17 cellular contexts compared by ENCODE assay signal in genomic region chr22:41798736-41799135, GRCh38. TPM values are rescaled to one million over a fixed set of nuclear protein-coding genes. Genes with fewer than 3 reads are reported as not detected.
A peak's percentile ranks its signal among the peaks of the same experiment; 100 is the strongest.
DNase-seq lines count a peak whose midpoint lies in the region; ATAC-seq, FAIRE-seq and TF ChIP-seq lines count a peak whose summit lies in the region.
"Had no signal": no experiment of that assay in that cellular context is flagged by ENCODE, and none has a peak within 500 bp of the region (broad histone marks: within the 10 kb centered on the region; RNA-seq: fewer than 3 reads in every experiment).

No MANE protein-coding gene starts in this region.

- peaks cover 23% of the 10 kb centered on the region for H3K36me3 ChIP-seq in CD4-positive, CD25-positive, alpha-beta regulatory T cell (ENCODE audit: control insufficient read depth, insufficient read depth, low read length)
- H3K36me3 ChIP-seq in GM12878 (ENCODE audit: control insufficient read depth in 2 of 2, insufficient read depth in 2 of 2, low read length in 1 of 2) (no peaks in the 10 kb centered on the region; a peak in 1 of 4 replicates), adrenal gland (replicated peaks in 1 of 2) (no peaks in the 10 kb centered on the region)
- H3K36me3 ChIP-seq: tibial artery had no signal

- CTCF ChIA-PET in GM12878 (lab: Yijun Ruan, JAX): interaction anchor here (0.6 to 4.0 kb wide), 9 partner anchors 13 to 142 kb away, joined by 3 to 63 read pairs (median 4); partner anchors contain the start of gene MEI1

- H3K27ac ChIP-seq in CD4-positive, CD25-positive, alpha-beta regulatory T cell (ENCODE audit: insufficient read depth, low read length, poor library complexity, severe bottlenecking): peak overlapping the region; percentile 92
- no peak overlapping the region for H3K27ac ChIP-seq in GM12878 (ENCODE audit: control insufficient read depth, insufficient read depth)
- no peak overlapping the region for H3K27ac ChIP-seq in adrenal gland

- H3K27ac Mint-ChIP-seq in CD4-positive, CD25-positive, alpha-beta regulatory T cell: peak overlapping the region in 2 of 3 donors; percentile 99 to 100
- H3K27ac Mint-ChIP-seq in nephron: peak overlapping the region in 2 of 3 experiments; percentile 95 to 96

- no peak for DNase-seq in CD4-positive, CD25-positive, alpha-beta regulatory T cell
- DNase-seq in GM12892 (ENCODE audit: insufficient read length) (no peak), GM12878 (ENCODE audit: low read depth, low spot score) (no peak), KG1 (lab: John Stamatoyannopoulos, UW) (no peak), adrenal gland (no peak), omental fat pad (ENCODE audit: low spot score) (no peak), COR-L47 (lab: John Stamatoyannopoulos, UW) (no peak)
- DNase-seq: DMS153, Kasumi-1, NCI-H1105, OCI-M1, SIG-M5, T1000, tibial artery had no signal

- RAD21 ChIA-PET in GM12878 (lab: Charles Lee; ENCODE audit: unreplicated experiment): interaction anchor here (1.2 to 5.6 kb wide), 8 partner anchors 14 to 141 kb away, joined by 3 to 56 read pairs (median 11); partner anchors contain the start of gene MEI1

- intact Hi-C loops in GM12878 (cut with micrococcal nuclease; ENCODE audit: unreplicated experiment): no loop called here
- intact Hi-C loops in adrenal gland (cut with DNase I): no loop called here

- no peak for TF ChIP-seq RAD21 in GM12878 (IDR thresholded peaks at IDR 0.05; ENCODE audit: insufficient read depth, low read depth, low read length)

- no peaks in the 10 kb centered on the region for H3K9me3 ChIP-seq in CD4-positive, CD25-positive, alpha-beta regulatory T cell (ENCODE audit: control insufficient read depth in 2 of 2, low read length in 2 of 2)
- H3K9me3 ChIP-seq in GM12878 (replicated peaks; ENCODE audit: control insufficient read depth, insufficient read depth, low read length) (no peaks in the 10 kb centered on the region), adrenal gland (replicated peaks in 1 of 3) (no peaks in the 10 kb centered on the region)
- H3K9me3 ChIP-seq: tibial artery had no signal

- no peaks in the 10 kb centered on the region for H3K27me3 Mint-ChIP-seq in CD4-positive, CD25-positive, alpha-beta regulatory T cell
- H3K27me3 Mint-ChIP-seq in nephron (ENCODE audit: low read depth): peaks cover 3% of the 10 kb centered on the region

- H3K4me1 Mint-ChIP-seq in CD4-positive, CD25-positive, alpha-beta regulatory T cell: peaks cover 18 to 37% (median 27%) of the 10 kb centered on the region in 4 donors
- H3K4me1 Mint-ChIP-seq in nephron: peaks cover 20% of the 10 kb centered on the region

- ATAC-seq in CD4-positive, CD25-positive, alpha-beta regulatory T cell (ENCODE audit: low read depth in 2 of 2): no peak
- ATAC-seq in GM12878: no peak
- ATAC-seq in omental fat pad (ENCODE audit: low FRiP score): no peak

- WGBS in GM12878 (ENCODE audit: insufficient coverage, insufficient replicate concordance, low lambda C conversion rate, missing lambda C conversion rate): 95% methylated on average over 2 of the region's 2 CpGs
- WGBS in adrenal gland, 4 donors: 92 to 100% (median 99%) methylated on average over 2 of the region's 2 CpGs

- H2AFZ ChIP-seq in GM12878 (ENCODE audit: control insufficient read depth, low read depth, low read length): no peak overlapping the region

- peaks cover 29% of the 10 kb centered on the region for H3K79me2 ChIP-seq in GM12878 (ENCODE audit: control insufficient read depth, insufficient read depth, low read length)

- H3K4me1 ChIP-seq in CD4-positive, CD25-positive, alpha-beta regulatory T cell (ENCODE audit: control insufficient read depth, insufficient read depth, low read length, poor library complexity, severe bottlenecking): peaks cover 33% of the 10 kb centered on the region
- H3K4me1 ChIP-seq in GM12878 (ENCODE audit: control insufficient read depth, insufficient read depth, low read length): peaks cover 10% of the 10 kb centered on the region
- peaks cover 8 to 25% of the 10 kb centered on the region in 2 donors for H3K4me1 ChIP-seq in adrenal gland (replicated peaks in 1 of 2)

- FAIRE-seq in GM12892 (lab: Jason Lieb, UNC): peak; percentile 33
- no peak for FAIRE-seq in GM12878 (lab: Jason Lieb, UNC)
- FAIRE-seq: H54, small intestine had no signal

- H3K36me3 Mint-ChIP-seq in CD4-positive, CD25-positive, alpha-beta regulatory T cell: peaks cover 19% of the 10 kb centered on the region
- H3K36me3 Mint-ChIP-seq in nephron (ENCODE audit: low read depth): no peaks in the 10 kb centered on the region

- no peak overlapping the region for H3K4me3 ChIP-seq in CD4-positive, CD25-positive, alpha-beta regulatory T cell (ENCODE audit: low read depth, low read length)
- H3K4me3 ChIP-seq in GM12878 (no peak overlapping the region), adrenal gland (no peak overlapping the region)

- H3K4me3 Mint-ChIP-seq in CD4-positive, CD25-positive, alpha-beta regulatory T cell: peak overlapping the region in 3 of 4 donors; percentile 83 to 99 (median 96)
- H3K4me3 Mint-ChIP-seq in nephron: peak overlapping the region; percentile 68 to 98 (median 85)

- H3K9me3 Mint-ChIP-seq in CD4-positive, CD25-positive, alpha-beta regulatory T cell: no peaks in the 10 kb centered on the region
- no peaks in the 10 kb centered on the region for H3K9me3 Mint-ChIP-seq in nephron

- H3K4me2 ChIP-seq in GM12878 (ENCODE audit: control insufficient read depth, insufficient read depth): peak overlapping the region; percentile 90; the same call in 1 of the 2 replicates

- H3K9ac ChIP-seq in GM12878 (ENCODE audit: control insufficient read depth, insufficient read depth, low read length): no peak overlapping the region

- no TSS peak for BruUV-seq in GM12878 (replicated peaks; lab: Mats Ljungman, UMichigan)

- in situ Hi-C loops in GM12878 (cut with MboI): no loop called here

- no peaks in the 10 kb centered on the region for H3K27me3 ChIP-seq in CD4-positive, CD25-positive, alpha-beta regulatory T cell (ENCODE audit: control insufficient read depth, insufficient read depth, low read length)
- no peaks in the 10 kb centered on the region for H3K27me3 ChIP-seq in GM12878 (replicated peaks in 1 of 2; ENCODE audit: control insufficient read depth in 2 of 2, insufficient read depth in 2 of 2, low read length in 1 of 2)
- H3K27me3 ChIP-seq in adrenal gland: no peaks in the 10 kb centered on the region
- H3K27me3 ChIP-seq: tibial artery had no signal

- POLR2A ChIA-PET in GM12878 (lab: Charles Lee): interaction anchor here (1.0 to 5.3 kb wide), 9 partner anchors 16 to 180 kb away, joined by 4 to 172 read pairs (median 10); partner anchors contain the start of genes MEI1 and SREBF2

- no peak for TF ChIP-seq EP300 in GM12878 (IDR thresholded peaks at IDR 0.05; ENCODE audit: borderline replicate concordance in 1 of 2, control insufficient read depth in 1 of 2, low read depth in 2 of 2, low read length in 2 of 2)

- TF ChIP-seq POLR2A in GM12892 (IDR thresholded peaks at IDR 0.05; ENCODE audit: low read depth, low read length) (no peak), GM12878 (IDR thresholded peaks at IDR 0.05; ENCODE audit: low read depth, low read length) (no peak), adrenal gland (IDR thresholded peaks at IDR 0.05) (no peak)

- SMC1A ChIA-PET in GM12878 (lab: Charles Lee; ENCODE audit: uncharacterized antibody, unreplicated experiment): interaction anchor here (0.9 to 4.6 kb wide), 7 partner anchors 12 to 101 kb away, joined by 3 to 57 read pairs (median 8); partner anchors contain the start of gene MEI1

- no peaks in the 10 kb centered on the region for H4K20me1 ChIP-seq in GM12878 (ENCODE audit: control insufficient read depth, insufficient read depth)

- TF ChIP-seq CTCF in GM12878 (IDR thresholded peaks at IDR 0.05 in 2 of 3, conservative IDR thresholded peaks at IDR 0.05 in 1 of 3; ENCODE audit: control insufficient read depth in 2 of 3, extremely low read depth in 1 of 3, insufficient read depth in 1 of 3, low read depth in 3 of 3, low read length in 3 of 3) (no peak), nephron (IDR thresholded peaks at IDR 0.05; ENCODE audit: unreplicated experiment in 3 of 3) (no peak), adrenal gland (IDR thresholded peaks at IDR 0.05) (no peak), omental fat pad (IDR thresholded peaks at IDR 0.05) (no peak)

RNA-seq across cellular contexts. Expression of gene CCDC134, which starts 1.7 kb away (rescaled TPM):
- total RNA-seq in CD4-positive, CD25-positive, alpha-beta regulatory T cell: 21.1 TPM
- 1 to 10 TPM; 3.6 to 7.7 (median 5.3) TPM for polyA plus RNA-seq in CD4-positive, CD25-positive, alpha-beta regulatory T cell
- 6.9 TPM for polyA plus RNA-seq in GM12892 (2012; ENCODE audit: missing spikeins)
- 19.5 and 23.0 TPM in 2 replicates for total RNA-seq in GM12878 (2013; cell fraction: nucleolus; rRNA removed)
- 14.5 and 15.8 TPM in 2 replicates for total RNA-seq in GM12878 (2014; rRNA removed)
- total RNA-seq in GM12878 (2014; rRNA removed; fragmentation: Illumina TruSeq; extraction: Trizol): 11.8 and 13.6 TPM in 2 replicates
- 18.2 and 19.3 TPM in 2 replicates for total RNA-seq in GM12878 (2021)
- polyA plus RNA-seq in GM12878 (2011; ENCODE audit: low read depth): 2.9 TPM
- 4.7 and 8.2 TPM in 2 replicates for polyA plus RNA-seq in GM12878 (2011; rRNA removed)
- 12.0 and 15.1 TPM in 2 replicates for polyA plus RNA-seq in GM12878 (2011; cell fraction: cytosol; rRNA removed)
- 12.0 and 13.9 TPM in 2 replicates for polyA plus RNA-seq in GM12878 (2011; cell fraction: nucleus; rRNA removed)
- 4.8 and 5.4 TPM in 2 replicates for polyA plus RNA-seq in GM12878 (2012)
- 9.1 and 10.6 TPM in 2 replicates for polyA plus RNA-seq in GM12878 (2014; fragmentation: Illumina TruSeq; extraction: Trizol)
- polyA plus RNA-seq in GM12878 (2014; fragmentation: Nextera tagmentation; extraction: Ambion mirVana): 1 to 10 TPM in 1 of 2 experiments, under 1 TPM in 1; 0.35 to 1.2 TPM
- 10.7 and 14.0 TPM in 2 replicates for polyA plus RNA-seq in GM12878 (2014; rRNA removed)
- 10 to 100 TPM; 12.8 to 14.4 TPM for polyA plus RNA-seq in GM12878 (2016; fragmentation: Nextera tagmentation; extraction: Ambion mirVana)
- polyA minus RNA-seq in GM12878 (2011; rRNA and poly(A)+ RNA removed): 22.6 and 41.9 TPM in 2 replicates
- 11.0 and 13.6 TPM in 2 replicates for polyA minus RNA-seq in GM12878 (2011; cell fraction: cytosol; rRNA and poly(A)+ RNA removed)
- polyA minus RNA-seq in GM12878 (2011; cell fraction: nucleus; rRNA and poly(A)+ RNA removed): 7.3 and 9.1 TPM in 2 replicates
- 10 to 100 TPM; 24.9 to 64.4 (median 35.1) TPM for total RNA-seq in adrenal gland
- polyA plus RNA-seq in adrenal gland: 10 to 100 TPM in 1 of 3 donors, 1 to 10 TPM in 2; 4.9 to 28.0 (median 6.8) TPM
- 1 to 10 TPM; 1.6 to 3.5 (median 3.4) TPM for total RNA-seq in omental fat pad

RNA-seq across cellular contexts. Expression of gene SREBF2, which starts 34.2 kb away (rescaled TPM):
- total RNA-seq in CD4-positive, CD25-positive, alpha-beta regulatory T cell: 98.6 TPM
- 10 to 100 TPM; 12.8 to 14.7 (median 13.5) TPM for polyA plus RNA-seq in CD4-positive, CD25-positive, alpha-beta regulatory T cell
- 99.3 TPM for polyA plus RNA-seq in GM12892 (2012; ENCODE audit: missing spikeins)
- 537 and 614 TPM in 2 replicates for total RNA-seq in GM12878 (2013; cell fraction: nucleolus; rRNA removed)
- total RNA-seq in GM12878 (2014; rRNA removed) (62.9 and 75.3 TPM in 2 replicates), GM12878 (2014; rRNA removed; fragmentation: Illumina TruSeq; extraction: Trizol) (52.2 and 56.3 TPM in 2 replicates), GM12878 (2021) (171 and 177 TPM in 2 replicates), adrenal gland (100 to 1,000 TPM; 113 to 263 (median 156) TPM), omental fat pad (10 to 100 TPM; 26.3 to 63.5 (median 33.8) TPM)
- 105 TPM for polyA plus RNA-seq in GM12878 (2011; ENCODE audit: low read depth)
- polyA plus RNA-seq in GM12878 (2011; rRNA removed) (94.7 and 124 TPM in 2 replicates), GM12878 (2014; fragmentation: Illumina TruSeq; extraction: Trizol) (144 and 150 TPM in 2 replicates), GM12878 (2014; fragmentation: Nextera tagmentation; extraction: Ambion mirVana) (1 to 10 TPM; 2.4 to 3.6 TPM), GM12878 (2014; rRNA removed) (160 and 184 TPM in 2 replicates), GM12878 (2016; fragmentation: Nextera tagmentation; extraction: Ambion mirVana) (10 to 100 TPM; 73.8 to 82.3 TPM), adrenal gland (100 to 1,000 TPM in 2 of 3 donors, 10 to 100 TPM in 1; 85.7 to 209 (median 104) TPM)
- polyA plus RNA-seq in GM12878 (2011; cell fraction: cytosol; rRNA removed): 139 and 162 TPM in 2 replicates
- 458 and 495 TPM in 2 replicates for polyA plus RNA-seq in GM12878 (2011; cell fraction: nucleus; rRNA removed)
- 149 and 160 TPM in 2 replicates for polyA plus RNA-seq in GM12878 (2012)
- polyA minus RNA-seq in GM12878 (2011; rRNA and poly(A)+ RNA removed): 180 and 262 TPM in 2 replicates
- polyA minus RNA-seq in GM12878 (2011; cell fraction: cytosol; rRNA and poly(A)+ RNA removed): 77.4 and 82.9 TPM in 2 replicates
- 89.6 and 141 TPM in 2 replicates for polyA minus RNA-seq in GM12878 (2011; cell fraction: nucleus; rRNA and poly(A)+ RNA removed)
